22 cellular contexts compared by ENCODE assay signal in the genomic region with DNA sequence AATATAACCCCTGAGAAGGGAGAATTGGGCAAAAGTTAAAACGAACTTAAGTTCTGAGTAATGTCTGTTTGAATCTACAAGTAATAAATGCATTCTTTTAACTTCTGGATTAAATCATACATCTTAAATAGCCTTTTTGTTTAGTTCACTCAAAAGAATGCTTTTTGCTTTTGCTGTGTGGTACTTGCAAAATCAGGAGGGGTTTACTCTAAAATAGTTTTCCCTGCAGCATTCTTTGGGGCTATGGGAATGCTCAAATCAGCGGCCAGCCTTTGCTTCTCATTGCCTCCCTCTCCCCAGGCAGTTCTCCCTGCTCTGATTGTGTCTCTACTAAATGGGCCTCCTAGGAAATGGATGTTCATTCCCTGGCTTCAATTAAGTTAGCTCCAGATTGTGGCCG. TPM values are rescaled to one million over a fixed set of nuclear protein-coding genes. Genes with fewer than 3 reads are reported as not detected.
DNase-seq lines count a peak whose midpoint lies in the region; ATAC-seq and TF ChIP-seq lines count a peak whose summit lies in the region.
"Had no signal": no experiment of that assay in that cellular context is flagged by ENCODE, and none has a peak within 500 bp of the region (broad histone marks: within the 10 kb centered on the region; RNA-seq: fewer than 3 reads in every experiment).

No MANE protein-coding gene starts in this region.

- no peaks in the 10 kb centered on the region for H3K27me3 ChIP-seq in tibial nerve

- H3K27me3 Mint-ChIP-seq in chondrocyte (ENCODE audit: low read depth) = no peaks in the 10 kb centered on the region
- H3K27me3 Mint-ChIP-seq in mesothelial cell of epicardium (ENCODE audit: low read depth) = no peaks in the 10 kb centered on the region
- peaks cover 6% of the 10 kb centered on the region for H3K27me3 Mint-ChIP-seq in glutamatergic neuron (ENCODE audit: unreplicated experiment)
- H3K27me3 Mint-ChIP-seq: B cell, memory B cell had no signal

- H3K9me3 ChIP-seq in tibial nerve = no peaks in the 10 kb centered on the region
- H3K9me3 ChIP-seq: prostate gland had no signal

- DNase-seq in EL = peak; percentile 32
- no peak for DNase-seq in chondrocyte (ENCODE audit: low spot score)
- no peak for DNase-seq in mesothelial cell of epicardium (ENCODE audit: low spot score in 2 of 2, unreplicated experiment in 2 of 2)
- DNase-seq in tibial nerve (ENCODE audit: low spot score in 2 of 2) = no peak
- no peak for DNase-seq in glutamatergic neuron
- no peak for DNase-seq in D341Med (ENCODE audit: low spot score)
- DNase-seq: activated CD4-positive, alpha-beta T cell treated with anti-CD3 and anti-CD28 coated beads, Interleukin-2, amount 50 U/mL, for 48 hours; activated naive CD4-positive, alpha-beta T cell treated with Interleukin-2 at 50 U/mL for 16 hours; activated T-cell treated with anti-CD3 and anti-CD28 coated beads, Interleukin-2, amount 50 U/mL, for 1 hour; aorta; Karpas-422; NCI-H1105; NCI-H526 treated with DMSO at 0.1 percent for 48 hours; nephron progenitor cell; SHP77; stimulated activated CD8-positive, alpha-beta memory T cell treated with anti-CD3 and anti-CD28 coated beads, Interleukin-4, amount 100 ng/mL, for 48 hours had no signal

- TF ChIP-seq CTCF in chondrocyte (IDR thresholded peaks at IDR 0.05) = no peak
- TF ChIP-seq CTCF in mesothelial cell of epicardium (IDR thresholded peaks at IDR 0.05; ENCODE audit: unreplicated experiment) = no peak
- no peak for TF ChIP-seq CTCF in tibial nerve (IDR thresholded peaks at IDR 0.05)
- no peak for TF ChIP-seq CTCF in glutamatergic neuron (IDR thresholded peaks at IDR 0.05; ENCODE audit: partially characterized antibody, unreplicated experiment)

- no peak overlapping the region for H3K4me3 ChIP-seq in tibial nerve
- H3K4me3 ChIP-seq: prostate gland had no signal

- H3K36me3 Mint-ChIP-seq in chondrocyte (ENCODE audit: low read depth) = no peaks in the 10 kb centered on the region
- no peaks in the 10 kb centered on the region for H3K36me3 Mint-ChIP-seq in mesothelial cell of epicardium
- H3K36me3 Mint-ChIP-seq in glutamatergic neuron (ENCODE audit: unreplicated experiment) = no peaks in the 10 kb centered on the region
- H3K36me3 Mint-ChIP-seq: memory B cell had no signal

- peak overlapping the region; percentile 13 to 99 (median 54) for H3K27ac ChIP-seq in tibial nerve
- H3K27ac ChIP-seq: prostate gland had no signal

- H3K4me1 Mint-ChIP-seq in chondrocyte (ENCODE audit: low read depth) (peaks cover 46% of the 10 kb centered on the region), mesothelial cell of epicardium (peaks cover 29% of the 10 kb centered on the region), glutamatergic neuron (ENCODE audit: low read depth, unreplicated experiment) (peaks cover 7% of the 10 kb centered on the region)

- H3K4me1 ChIP-seq in tibial nerve = peaks cover 0 to 66% (median 20%) of the 10 kb centered on the region in 4 donors
- H3K4me1 ChIP-seq: prostate gland had no signal

- WGBS in tibial nerve, 2 donors = 18 to 19% methylated on average over 3 of the region's 3 CpGs

- no peak for ATAC-seq in GM19023 (IDR thresholded peaks at IDR 0.05; ENCODE audit: unreplicated experiment)

- H3K9me3 Mint-ChIP-seq in chondrocyte (ENCODE audit: low read depth) = no peaks in the 10 kb centered on the region
- H3K9me3 Mint-ChIP-seq in mesothelial cell of epicardium = no peaks in the 10 kb centered on the region
- peaks cover 5% of the 10 kb centered on the region for H3K9me3 Mint-ChIP-seq in glutamatergic neuron (ENCODE audit: unreplicated experiment)
- H3K9me3 Mint-ChIP-seq: memory B cell, nephron progenitor cell had no signal

- no peaks in the 10 kb centered on the region for H3K36me3 ChIP-seq in tibial nerve
- H3K36me3 ChIP-seq: prostate gland had no signal

- peak overlapping the region; percentile 42 for H3K27ac Mint-ChIP-seq in chondrocyte (ENCODE audit: unreplicated experiment)
- H3K27ac Mint-ChIP-seq in mesothelial cell of epicardium = peak overlapping the region; percentile 67
- H3K27ac Mint-ChIP-seq in glutamatergic neuron (ENCODE audit: unreplicated experiment) = no peak overlapping the region
- H3K27ac Mint-ChIP-seq: B cell, memory B cell had no signal

- TF ChIP-seq POLR2A in tibial nerve (IDR thresholded peaks at IDR 0.05) = no peak

- no peak overlapping the region for H3K4me3 Mint-ChIP-seq in chondrocyte (ENCODE audit: unreplicated experiment)
- no peak overlapping the region for H3K4me3 Mint-ChIP-seq in mesothelial cell of epicardium
- no peak overlapping the region for H3K4me3 Mint-ChIP-seq in glutamatergic neuron (ENCODE audit: unreplicated experiment)
- H3K4me3 Mint-ChIP-seq: B cell, memory B cell, nephron progenitor cell had no signal

- TF ChIP-seq EP300 in tibial nerve (IDR thresholded peaks at IDR 0.05) = no peak

RNA-seq across cellular contexts. Expression of gene TULP3, which starts 4.3 kb away (rescaled TPM):
- 27.1 to 30.7 TPM (median 30.6 TPM) in 3 replicates for total RNA-seq in chondrocyte
- total RNA-seq in mesothelial cell of epicardium = 24.0 to 26.4 TPM (median 25.2 TPM) in 3 replicates
- 10 to 100 TPM; 34.3 to 41.6 (median 37.6) TPM for total RNA-seq in tibial nerve
- 12.5 TPM for total RNA-seq in glutamatergic neuron (ENCODE audit: unreplicated experiment)

RNA-seq across cellular contexts. Expression of gene RHNO1, which starts 17.9 kb away (rescaled TPM):
- total RNA-seq in chondrocyte (18.8 to 23.4 TPM (median 23.4 TPM) in 3 replicates), mesothelial cell of epicardium (27.2 to 33.2 TPM (median 28.2 TPM) in 3 replicates), tibial nerve (10 to 100 TPM in 1 of 4 donors, 1 to 10 TPM in 3; 5.4 to 13.8 (median 7.4) TPM), glutamatergic neuron (ENCODE audit: unreplicated experiment) (14.8 TPM)

RNA-seq across cellular contexts. Expression of gene FOXM1, which starts 18.0 kb away (rescaled TPM):
- total RNA-seq in chondrocyte (13.1 to 17.6 TPM (median 15.2 TPM) in 3 replicates), mesothelial cell of epicardium (22.6 to 25.4 TPM (median 24.9 TPM) in 3 replicates), tibial nerve (1 to 10 TPM in 2 of 4 donors, under 1 TPM in 2; 0.21 to 1.2 (median 0.84) TPM), glutamatergic neuron (ENCODE audit: unreplicated experiment) (12.7 TPM)

RNA-seq across cellular contexts. Expression of gene TEX52, which starts 38.1 kb away (rescaled TPM):
- not detected in 3 replicates for total RNA-seq in chondrocyte
- not detected in 3 replicates for total RNA-seq in mesothelial cell of epicardium
- not detected for total RNA-seq in tibial nerve
- total RNA-seq in glutamatergic neuron (ENCODE audit: unreplicated experiment) = not detected
- total RNA-seq: aorta; B cell; H1; T-helper 2 cell treated with Interferon-gamma antibody and Interleukin-4, amounts not matched to agents 100 ng/mL and 5 ng/mL, for 36 hours had no signal
